ENCODE assay signal across 1 cellular context in the genomic region with DNA sequence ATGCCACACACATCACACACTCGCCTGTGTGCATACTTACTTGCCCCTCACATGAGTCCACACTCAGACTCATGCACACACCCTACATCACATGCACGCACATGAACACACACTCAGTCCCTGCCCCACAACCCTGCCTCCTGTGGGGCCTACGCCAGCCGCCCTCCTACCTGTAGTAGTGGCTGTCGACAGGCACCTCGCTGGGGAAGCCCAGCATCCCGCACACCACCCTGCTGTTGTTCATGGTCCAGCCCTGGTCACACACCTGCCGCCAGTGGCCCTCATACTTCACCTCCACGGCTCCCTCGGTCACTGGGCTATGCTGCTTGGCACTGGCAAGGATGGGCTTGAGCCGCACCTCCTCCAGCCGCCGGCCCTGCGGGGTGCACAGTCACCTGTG.
TF ChIP-seq lines count a peak whose summit lies in the region.

No MANE protein-coding gene starts in this region.

TF ChIP-seq in IMR-90, 13 proteins besides CTCF, POLR2A, EP300 and RAD21 (continued from another document):
- TF ChIP-seq MXI1 (IDR thresholded peaks at IDR 0.05; ENCODE audit: borderline replicate concordance, low read depth, low read length) (no peak), CEBPB (IDR thresholded peaks at IDR 0.05; ENCODE audit: low read depth, low read length) (no peak), MAFK (IDR thresholded peaks at IDR 0.05; ENCODE audit: low read depth, low read length) (no peak), USF2 (IDR thresholded peaks at IDR 0.05; ENCODE audit: low read depth, low read length) (no peak), ELK1 (IDR thresholded peaks at IDR 0.05; ENCODE audit: borderline replicate concordance, low read depth, low read length) (no peak), SMC3 (IDR thresholded peaks at IDR 0.05; ENCODE audit: low read depth, low read length) (no peak)
